32 cellular contexts compared by ENCODE assay signal in the genomic region with DNA sequence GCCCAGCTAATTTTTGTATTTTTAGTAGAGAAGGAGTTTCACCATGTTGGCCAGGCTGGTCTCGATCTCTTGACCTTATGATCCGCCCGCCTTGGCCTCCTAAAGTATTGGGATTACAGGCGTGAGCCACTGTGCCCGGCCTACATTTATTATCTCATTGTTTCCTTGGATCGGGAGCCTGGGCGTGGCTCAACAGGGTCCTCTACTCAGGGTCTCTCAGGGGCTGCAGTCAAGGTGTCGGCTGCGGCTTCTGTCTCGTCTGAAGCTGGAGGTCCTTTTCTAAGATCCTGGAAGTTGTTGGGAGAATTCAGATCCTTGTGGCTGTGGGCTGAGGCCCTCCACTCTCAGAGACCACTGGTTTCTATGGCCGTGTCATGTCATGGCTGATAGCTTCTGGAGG.
DNase-seq lines count a peak whose midpoint lies in the region; ATAC-seq and TF ChIP-seq lines count a peak whose summit lies in the region.
"Had no signal": no experiment of that assay in that cellular context is flagged by ENCODE, and none has a peak within 500 bp of the region (broad histone marks: within the 10 kb centered on the region; RNA-seq: fewer than 3 reads in every experiment).

No MANE protein-coding gene starts in this region.

- no peak overlapping the region for H3K4me3 ChIP-seq in Caco-2 (ENCODE audit: low read depth, low read length)
- no peak overlapping the region for H3K4me3 ChIP-seq in GM23338
- no peak overlapping the region for H3K4me3 ChIP-seq in trophoblast cell (ENCODE audit: low read depth, low read length)
- H3K4me3 ChIP-seq: A549; BLaER1; BLaER1 treated with 17β-estradiol and CSF1 and Interleukin-3, amounts not matched to agents 10 nM and 100 nM had no signal

- H3K36me3 ChIP-seq in Caco-2 (ENCODE audit: control insufficient read depth, insufficient read depth, low read length) (no peaks in the 10 kb centered on the region), GM23338 (ENCODE audit: insufficient read depth) (no peaks in the 10 kb centered on the region), trophoblast cell (ENCODE audit: control insufficient read depth in 1 of 2, insufficient read depth in 2 of 2, low read length in 2 of 2) (peaks cover 0 to 3% of the 10 kb centered on the region in 2 experiments)
- H3K36me3 ChIP-seq: BE2C; BLaER1; BLaER1 treated with 17β-estradiol and CSF1 and Interleukin-3, amounts not matched to agents 10 nM and 100 nM had no signal

- H3K27ac Mint-ChIP-seq in Caco-2 (ENCODE audit: unreplicated experiment), result peak overlapping the region; percentile 59
- H3K27ac Mint-ChIP-seq in GM23338, result no peak overlapping the region
- H3K27ac Mint-ChIP-seq: B cell; CD14-positive monocyte; CD4-positive, alpha-beta memory T cell; CD4-positive, alpha-beta T cell; CD4-positive, CD25-positive, alpha-beta regulatory T cell; CD8-positive, alpha-beta memory T cell; CD8-positive, alpha-beta T cell had no signal

- peak overlapping the region; percentile 32 for H2BK12ac ChIP-seq in trophoblast cell (ENCODE audit: low read length)

- H3K36me3 Mint-ChIP-seq in Caco-2 (ENCODE audit: insufficient read depth, unreplicated experiment) (peaks cover 6% of the 10 kb centered on the region), GM23338 (ENCODE audit: low read depth) (no peaks in the 10 kb centered on the region)
- H3K36me3 Mint-ChIP-seq: CD14-positive monocyte; CD4-positive, alpha-beta memory T cell; CD4-positive, CD25-positive, alpha-beta regulatory T cell; CD8-positive, alpha-beta memory T cell; CD8-positive, alpha-beta T cell had no signal

- peak overlapping the region; percentile 7 for H2AK5ac ChIP-seq in trophoblast cell (ENCODE audit: low read length)

- H2BK120ac ChIP-seq in trophoblast cell (ENCODE audit: insufficient read depth, low read length, poor library complexity), result no peak overlapping the region

- no peaks in the 10 kb centered on the region for H3K9me2 ChIP-seq in GM23338 (ENCODE audit: insufficient read depth)

- intact Hi-C loops in Caco-2 (cut with micrococcal nuclease; ENCODE audit: unreplicated experiment), result no loop called here

- no peaks in the 10 kb centered on the region for H3F3A ChIP-seq in GM23338 (replicated peaks; ENCODE audit: low read depth)

- no peak overlapping the region for H3K27ac ChIP-seq in GM23338 (ENCODE audit: low read depth)
- no peak overlapping the region for H3K27ac ChIP-seq in trophoblast cell (ENCODE audit: low read depth, low read length)
- H3K27ac ChIP-seq: 22Rv1; A549; BLaER1; BLaER1 treated with 17β-estradiol and CSF1 and Interleukin-3, amounts not matched to agents 10 nM and 100 nM; C4-2B had no signal

- DNase-seq in Caco-2, result no peak
- DNase-seq in GM23338 (ENCODE audit: low spot score), result no peak
- peak; percentile 30 for DNase-seq in mesenteric fat pad (ENCODE audit: low spot score)
- DNase-seq in trophoblast cell, result no peak
- no peak for DNase-seq in occipital lobe (lab: John Stamatoyannopoulos, UW)
- no peak for DNase-seq in NCI-H524 treated with DMSO at 0.1 percent for 48 hours (lab: John Stamatoyannopoulos, UW)
- DNase-seq in AML-193 (lab: John Stamatoyannopoulos, UW), result no peak
- no peak for DNase-seq in DMS79 (lab: John Stamatoyannopoulos, UW)
- DNase-seq: 8988T; ACHN; BE2C; C1 segment of cervical spinal cord; Calu3; CD4-positive, alpha-beta memory T cell; CD4-positive, alpha-beta T cell; CD4-positive, CD25-positive, alpha-beta regulatory T cell; CD8-positive, alpha-beta memory T cell; CD8-positive, alpha-beta T cell; COR-L47; DMS 273 treated with DMSO at 0.1 percent for 48 hours; DMS153; DMS53; DMS79 treated with DMSO at 0.1 percent for 48 hours; DND-41; EL had no signal

- no peak overlapping the region for H4K8ac ChIP-seq in trophoblast cell (ENCODE audit: low read depth, low read length)

- CTCF ChIA-PET in Caco-2 (lab: Charles Lee), result no interaction called here

- H3K4me3 Mint-ChIP-seq in Caco-2 (ENCODE audit: unreplicated experiment), result no peak overlapping the region
- no peak overlapping the region for H3K4me3 Mint-ChIP-seq in GM23338
- H3K4me3 Mint-ChIP-seq: B cell; CD14-positive monocyte; CD4-positive, alpha-beta memory T cell; CD4-positive, alpha-beta T cell; CD4-positive, CD25-positive, alpha-beta regulatory T cell; CD8-positive, alpha-beta memory T cell; CD8-positive, alpha-beta T cell had no signal

- H3K4me1 Mint-ChIP-seq in Caco-2 (ENCODE audit: low read depth, unreplicated experiment) (peaks cover 60% of the 10 kb centered on the region), GM23338 (no peaks in the 10 kb centered on the region; the same call in 2 of the 3 replicates)
- H3K4me1 Mint-ChIP-seq: B cell; CD14-positive monocyte; CD4-positive, alpha-beta memory T cell; CD4-positive, CD25-positive, alpha-beta regulatory T cell; CD8-positive, alpha-beta memory T cell had no signal

- no CpG with 5 or more reads among the region's 11 CpGs for WGBS in trophoblast cell (ENCODE audit: extremely low coverage, insufficient coverage, insufficient read length)

- TF ChIP-seq CTCF in Caco-2 (IDR thresholded peaks at IDR 0.05; ENCODE audit: insufficient read depth in 1 of 2, low read depth in 1 of 2, low read length in 1 of 2, severe bottlenecking in 1 of 2, unreplicated experiment in 1 of 2), result no peak
- TF ChIP-seq CTCF in GM23338 (conservative IDR thresholded peaks at IDR 0.05; ENCODE audit: low read depth in 2 of 2), result no peak

- peaks cover 22% of the 10 kb centered on the region for H3K79me1 ChIP-seq in trophoblast cell (ENCODE audit: low read length)

- no peak overlapping the region for H4K12ac ChIP-seq in trophoblast cell (ENCODE audit: low read depth, low read length)

- BruUV-seq in Caco-2 (replicated peaks; lab: Mats Ljungman, UMichigan), result no TSS peak

- H2AFZ ChIP-seq in GM23338, result peak overlapping the region; percentile 76; the same call in 1 of the 2 replicates
- no peak overlapping the region for H2AFZ ChIP-seq in trophoblast cell (ENCODE audit: insufficient read depth, low read length, poor library complexity)

- H3K4ac ChIP-seq in trophoblast cell (ENCODE audit: low read depth, low read length), result no peak overlapping the region

- H3K27me3 ChIP-seq in Caco-2 (replicated peaks; ENCODE audit: control insufficient read depth, insufficient read depth, low read length) (no peaks in the 10 kb centered on the region), GM23338 (ENCODE audit: insufficient read depth) (no peaks in the 10 kb centered on the region), trophoblast cell (ENCODE audit: insufficient read depth, low read length) (no peaks in the 10 kb centered on the region)
- H3K27me3 ChIP-seq: BE2C; BLaER1; BLaER1 treated with 17β-estradiol and CSF1 and Interleukin-3, amounts not matched to agents 10 nM and 100 nM had no signal

- H3K23ac ChIP-seq in trophoblast cell (ENCODE audit: low read length), result no peak overlapping the region

- no peak overlapping the region for H3K9ac ChIP-seq in trophoblast cell (ENCODE audit: low read length)
- H3K9ac ChIP-seq: BLaER1; BLaER1 treated with 17β-estradiol and CSF1 and Interleukin-3, amounts not matched to agents 10 nM and 100 nM had no signal

- ATAC-seq in GM23338, result no peak
- ATAC-seq: A549; CD8-positive, alpha-beta T cell had no signal

- H3K14ac ChIP-seq in trophoblast cell (ENCODE audit: low read length), result no peak overlapping the region

- H3K27me3 Mint-ChIP-seq in Caco-2 (ENCODE audit: insufficient read depth, unreplicated experiment) (no peaks in the 10 kb centered on the region), GM23338 (ENCODE audit: insufficient read depth, low read depth, poor library complexity) (peaks cover 2% of the 10 kb centered on the region)
- H3K27me3 Mint-ChIP-seq: CD4-positive, alpha-beta memory T cell; CD4-positive, alpha-beta T cell had no signal

- H3K9me3 Mint-ChIP-seq in Caco-2 (ENCODE audit: unreplicated experiment) (no peaks in the 10 kb centered on the region), GM23338 (no peaks in the 10 kb centered on the region)
- H3K9me3 Mint-ChIP-seq: CD4-positive, alpha-beta memory T cell; CD4-positive, alpha-beta T cell; CD4-positive, CD25-positive, alpha-beta regulatory T cell; CD8-positive, alpha-beta memory T cell; CD8-positive, alpha-beta T cell had no signal

- H3K79me2 ChIP-seq in GM23338 (replicated peaks; ENCODE audit: insufficient read depth) (no peaks in the 10 kb centered on the region), trophoblast cell (ENCODE audit: control insufficient read depth, insufficient read depth, low read length, poor library complexity) (no peaks in the 10 kb centered on the region)

- H3K4me2 ChIP-seq in GM23338 (no peak overlapping the region), trophoblast cell (ENCODE audit: low read length) (no peak overlapping the region)
- H3K4me2 ChIP-seq: A549; BLaER1; BLaER1 treated with 17β-estradiol and CSF1 and Interleukin-3, amounts not matched to agents 10 nM and 100 nM had no signal

- no peak overlapping the region for H4K91ac ChIP-seq in trophoblast cell (ENCODE audit: low read depth, low read length)

- H3K18ac ChIP-seq in trophoblast cell (ENCODE audit: low read length), result no peak overlapping the region

- H3K4me1 ChIP-seq in Caco-2 (peaks cover 88% of the 10 kb centered on the region), GM23338 (ENCODE audit: insufficient read depth) (no peaks in the 10 kb centered on the region), trophoblast cell (ENCODE audit: control insufficient read depth in 1 of 2, insufficient read depth in 2 of 2, low read length in 2 of 2) (peaks cover 27 to 41% of the 10 kb centered on the region in 2 experiments)

- H3K9me3 ChIP-seq in Caco-2 (no peaks in the 10 kb centered on the region), trophoblast cell (ENCODE audit: insufficient read depth, low read depth, low read length) (no peaks in the 10 kb centered on the region)
- H3K9me3 ChIP-seq: A549; BLaER1; BLaER1 treated with 17β-estradiol and CSF1 and Interleukin-3, amounts not matched to agents 10 nM and 100 nM had no signal

- POLR2A ChIA-PET in Caco-2 (lab: Charles Lee), result no interaction called here

- H4K20me1 ChIP-seq in GM23338 (replicated peaks; ENCODE audit: insufficient read depth), result no peaks in the 10 kb centered on the region
- H4K20me1 ChIP-seq: BLaER1; BLaER1 treated with 17β-estradiol and CSF1 and Interleukin-3, amounts not matched to agents 10 nM and 100 nM had no signal

- no peak overlapping the region for H2BK5ac ChIP-seq in trophoblast cell (ENCODE audit: low read depth, low read length, poor library complexity)

TF ChIP-seq in GM23338, 12 proteins besides CTCF, POLR2A, EP300 and RAD21 (continues in another document):
- TF ChIP-seq JUNB (IDR thresholded peaks at IDR 0.05; ENCODE audit: unreplicated experiment) (no peak), EZH2 (IDR thresholded peaks at IDR 0.05; ENCODE audit: low read depth, unreplicated experiment) (no peak), EZH2phosphoT487 (IDR thresholded peaks at IDR 0.05; ENCODE audit: unreplicated experiment) (no peak)
